Comparison of ENCODE assay signal across 21 cellular contexts in genomic region chr4:76059750-76060149, GRCh38. TPM values are rescaled to one million over a fixed set of nuclear protein-coding genes. Genes with fewer than 3 reads are reported as not detected.
DNase-seq lines count a peak whose midpoint lies in the region; ATAC-seq and TF ChIP-seq lines count a peak whose summit lies in the region.
"Had no signal": no experiment of that assay in that cellular context is flagged by ENCODE, and none has a peak within 500 bp of the region (broad histone marks: within the 10 kb centered on the region; RNA-seq: fewer than 3 reads in every experiment).

No MANE protein-coding gene starts in this region.

- no peaks in the 10 kb centered on the region for H3K9me3 ChIP-seq in RWPE2 (ENCODE audit: severe bottlenecking)
- H3K9me3 ChIP-seq: BLaER1, SJSA1 had no signal

- DNase-seq in CD1c-positive myeloid dendritic cell (ENCODE audit: extremely low spot score) = peak; percentile 71
- peak; percentile 22 to 29 for DNase-seq in HL-60 (ENCODE audit: low read depth in 1 of 2, low spot score in 1 of 2)
- no peak for DNase-seq in RWPE2 (ENCODE audit: low spot score)
- DNase-seq in fibroblast of mammary gland (ENCODE audit: low read depth) = peak; percentile 43
- DNase-seq in lower leg skin (ENCODE audit: low spot score in 2 of 2) = no peak
- no peak for DNase-seq in NCI-H510A (lab: John Stamatoyannopoulos, UW)
- DNase-seq: EL, KBM-7, NCI-H187, NCI-H748 treated with DMSO at 0.1 percent for 48 hours, retina, WERI-Rb-1 had no signal

- H3K27ac ChIP-seq in HL-60 (replicated peaks) = peak overlapping the region; percentile 48; the same call in 1 of the 2 replicates
- H3K27ac ChIP-seq in RWPE2 (ENCODE audit: poor library complexity, severe bottlenecking) = peak overlapping the region; percentile 67
- H3K27ac ChIP-seq: BLaER1, SJSA1, WERI-Rb-1 had no signal

- no peaks in the 10 kb centered on the region for H3K27me3 ChIP-seq in HL-60 (ENCODE audit: insufficient read depth, poor library complexity, severe bottlenecking)
- no peaks in the 10 kb centered on the region for H3K27me3 ChIP-seq in RWPE2 (ENCODE audit: insufficient read depth, poor library complexity, severe bottlenecking)
- H3K27me3 ChIP-seq: BLaER1 had no signal

- TF ChIP-seq POLR2A in lower leg skin (IDR thresholded peaks at IDR 0.05) = no peak

- no peak overlapping the region for H3K4me3 ChIP-seq in HL-60 (replicated peaks; ENCODE audit: insufficient read depth, low read length)
- H3K4me3 ChIP-seq in RWPE2 (ENCODE audit: severe bottlenecking) = no peak overlapping the region
- no peak overlapping the region for H3K4me3 ChIP-seq in fibroblast of mammary gland (ENCODE audit: control insufficient read depth, low read depth, low read length)
- no peak overlapping the region for H3K4me3 ChIP-seq in lower leg skin (ENCODE audit: low read depth, poor library complexity, severe bottlenecking)
- H3K4me3 ChIP-seq: BLaER1, SJSA1 had no signal

- WGBS in lower leg skin, 2 donors = 63 to 81% methylated on average over 1 of the region's 1 CpG

- peak; percentile 95 for ATAC-seq in RWPE2 (ENCODE audit: low read depth)
- ATAC-seq in GM18861 (IDR thresholded peaks at IDR 0.05; ENCODE audit: unreplicated experiment) = no peak
- ATAC-seq in HG03520 (IDR thresholded peaks at IDR 0.05; ENCODE audit: unreplicated experiment) = no peak

- H3K36me3 ChIP-seq in RWPE2 (ENCODE audit: low read depth) = no peaks in the 10 kb centered on the region
- H3K36me3 ChIP-seq: BLaER1, SJSA1, WERI-Rb-1 had no signal

- peaks cover 26% of the 10 kb centered on the region for H3K4me1 ChIP-seq in RWPE2 (ENCODE audit: insufficient read depth, poor library complexity, severe bottlenecking)
- H3K4me1 ChIP-seq: BLaER1, SJSA1 had no signal

- intact Hi-C loops in lower leg skin (cut with DNase I; ENCODE audit: low total_unique reads) = no loop called here

- TF ChIP-seq CTCF in HL-60 (IDR thresholded peaks at IDR 0.05; ENCODE audit: insufficient read depth, low read length) (no peak), RWPE2 (IDR thresholded peaks at IDR 0.05; ENCODE audit: poor library complexity, severe bottlenecking) (no peak), fibroblast of mammary gland (conservative IDR thresholded peaks at IDR 0.05; ENCODE audit: control insufficient read depth, insufficient read depth, low read depth, low read length) (no peak), lower leg skin (IDR thresholded peaks at IDR 0.05) (no peak)

RNA-seq across cellular contexts. Expression of gene ART3, which starts 14.8 kb away (rescaled TPM):
- 1 to 10 TPM in 1 of 4 donors, under 1 TPM in 2, not detected in 1; 0.34 to 1.3 (median 0.81) TPM for total RNA-seq in lower leg skin
- total RNA-seq: astrocyte, dermis microvascular lymphatic vessel endothelial cell, fibroblast of lung, neural crest cell, ureter had no signal

RNA-seq across cellular contexts. Expression of gene CXCL11, which starts 23.9 kb away (rescaled TPM):
- total RNA-seq in lower leg skin = not detected
- total RNA-seq: fibroblast of lung, neural crest cell, SJSA1 had no signal

RNA-seq across cellular contexts. Expression of gene CXCL10, which starts 36.5 kb away (rescaled TPM):
- under 1 TPM in 2 of 4 donors, not detected in 2; 0.30 to 0.64 TPM for total RNA-seq in lower leg skin
- total RNA-seq: neural crest cell had no signal

RNA-seq across cellular contexts. Expression of gene CXCL9, which starts 52.4 kb away (rescaled TPM):
- 1 to 10 TPM in 1 of 4 donors, under 1 TPM in 2, not detected in 1; 0.10 to 1.3 (median 0.63) TPM for total RNA-seq in lower leg skin
- total RNA-seq: astrocyte, dermis microvascular lymphatic vessel endothelial cell, fibroblast of lung, neural crest cell, SJSA1 had no signal

Comparison
In these comparisons a context has a peak if more than half of its experiments do, and no peak if none do; other contexts are left out.
1. DNase-seq: peak in CD1c-positive myeloid dendritic cell (single experiment), HL-60 (2 of 2) and fibroblast of mammary gland (single experiment); none in RWPE2 (single experiment), lower leg skin (0 of 2) and NCI-H510A (single experiment).